ENCODE assay signal across 33 cellular contexts in the genomic region with DNA sequence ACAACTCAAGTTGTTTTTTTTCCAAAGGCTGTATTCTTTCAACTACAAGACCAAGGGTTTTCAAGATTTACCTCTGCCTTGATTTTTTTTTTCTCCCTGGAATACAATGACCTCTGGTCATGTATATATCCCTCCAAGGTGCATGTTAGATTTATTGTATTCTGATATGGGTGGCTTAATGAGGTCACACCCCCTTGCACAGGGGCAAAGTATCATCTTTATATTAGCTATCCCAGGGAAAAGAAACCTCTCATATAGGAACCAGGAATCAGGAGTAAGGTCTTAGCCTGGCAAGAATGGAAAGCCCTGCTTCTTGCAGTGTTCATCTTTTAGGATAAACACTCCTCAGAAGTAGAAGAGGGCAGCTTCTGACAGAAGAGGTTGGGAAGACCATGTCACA.
"Had no signal": no experiment of that assay in that cellular context is flagged by ENCODE, and none has a peak within 500 bp of the region (broad histone marks: within the 10 kb centered on the region; RNA-seq: fewer than 3 reads in every experiment).

No MANE protein-coding gene starts in this region.

- H3K9me3 ChIP-seq: adrenal gland, body of pancreas had no signal

- ATAC-seq: activated CD8-positive, alpha-beta T cell treated with anti-CD3 and anti-CD28 coated beads for 36 hours; activated naive CD4-positive, alpha-beta T cell treated with anti-CD3 and anti-CD28 coated beads, Interleukin-2, amount 50 U/mL, for 72 hours; activated T-cell treated with anti-CD3 and anti-CD28 coated beads, Interleukin-2, amount 50 U/mL, for 4 hours; activated T-cell treated with anti-CD3 and anti-CD28 coated beads, Interleukin-2, amount 50 U/mL, for 72 hours; activated T-helper 17 cell treated with anti-CD3 and anti-CD28 coated beads, Interleukin-2, amount 50 U/mL, for 72 hours; body of pancreas had no signal

- H3K4me3 ChIP-seq: adrenal gland, body of pancreas, breast epithelium had no signal

- DNase-seq: activated B cell treated with CpG ODN at 0.5 μM for 24 hours; activated CD4-positive, alpha-beta memory T cell treated with anti-CD3 and anti-CD28 coated beads for 36 hours; activated CD4-positive, alpha-beta T cell treated with anti-CD3 and anti-CD28 coated beads for 4 hours; activated CD4-positive, alpha-beta T cell treated with anti-CD3 and anti-CD28 coated beads, Interleukin-2, amount 10 ng/mL, durations not matched to agents 24 days and 14 days; activated CD4-positive, alpha-beta T cell treated with anti-CD3 and anti-CD28 coated beads, Interleukin-2, amount 50 U/mL, for 1 hour; activated CD4-positive, alpha-beta T cell treated with anti-CD3 and anti-CD28 coated beads, Interleukin-2, amount 50 U/mL, for 4 hours; activated CD4-positive, CD25-positive, alpha-beta regulatory T cell treated with anti-CD3 and anti-CD28 coated beads, Interleukin-2, amount 50 U/mL, for 72 hours; activated CD8-positive, alpha-beta memory T cell treated with anti-CD3 and anti-CD28 coated beads, Interleukin-2, amount 50 U/mL, for 4 hours; activated CD8-positive, alpha-beta T cell treated with anti-CD3 and anti-CD28 coated beads for 36 hours; activated effector memory CD4-positive, alpha-beta T cell treated with anti-CD3 and anti-CD28 coated beads, Interleukin-2, amount 50 U/mL, for 16 hours; activated gamma-delta T cell treated with Interleukin-2 at 50 U/mL for 16 hours; activated naive CD4-positive, alpha-beta T cell; activated naive CD4-positive, alpha-beta T cell treated with anti-CD3 and anti-CD28 coated beads for 36 hours; activated naive CD4-positive, alpha-beta T cell treated with anti-CD3 and anti-CD28 coated beads, Interleukin-2, amount 50 U/mL, for 16 hours; activated naive CD8-positive, alpha-beta T cell treated with anti-CD3 and anti-CD28 coated beads for 36 hours; activated T-cell treated with anti-CD3 and anti-CD28 coated beads for 4 hours; activated T-cell treated with anti-CD3 and anti-CD28 coated beads, Interleukin-2, amount 50 U/mL, for 1 hour; activated T-cell treated with anti-CD3 and anti-CD28 coated beads, Interleukin-2, amount 50 U/mL, for 4 hours; activated T-cell treated with anti-CD3 and anti-CD28 coated beads, Interleukin-2, amount 50 U/mL, for 72 hours; adrenal gland; amniotic stem cell; aorta; body of pancreas; brain microvascular endothelial cell; central memory CD4-positive, alpha-beta T cell; SW 1271; T-helper 1 cell; T-helper 2 cell; T-helper 9 cell had no signal

- H3K27me3 ChIP-seq: adrenal gland, body of pancreas, brain microvascular endothelial cell, breast epithelium had no signal

- H3K36me3 ChIP-seq: adrenal gland, brain microvascular endothelial cell, breast epithelium had no signal

- H3K27ac ChIP-seq: adrenal gland, body of pancreas, brain microvascular endothelial cell, breast epithelium, VCaP had no signal

- H3K4me1 ChIP-seq: adrenal gland, body of pancreas, breast epithelium had no signal
